9 cellular contexts compared by ENCODE assay signal in genomic region chr11:125070699-125071254, GRCh38. TPM values are rescaled to one million over a fixed set of nuclear protein-coding genes. Genes with fewer than 3 reads are reported as not detected.
DNase-seq lines count a peak whose midpoint lies in the region; ATAC-seq, FAIRE-seq and TF ChIP-seq lines count a peak whose summit lies in the region.
"Had no signal": no experiment of that assay in that cellular context is flagged by ENCODE, and none has a peak within 500 bp of the region (broad histone marks: within the 10 kb centered on the region; RNA-seq: fewer than 3 reads in every experiment).

No MANE protein-coding gene starts in this region.

- peak; percentile 67 for ATAC-seq in GM21619 (IDR thresholded peaks at IDR 0.05; ENCODE audit: unreplicated experiment)
- ATAC-seq in thoracic aorta (ENCODE audit: insufficient number of reproducible peaks, low FRiP score, low read depth): peak; percentile 11

- H3K9me3 ChIP-seq in adrenal gland (replicated peaks in 1 of 3) (no peaks in the 10 kb centered on the region), thoracic aorta (no peaks in the 10 kb centered on the region)

- intact Hi-C loops in adrenal gland (cut with DNase I): no loop called here

- peak; percentile 68 for DNase-seq in GM12865 (ENCODE audit: low read depth)
- peak; percentile 55 for DNase-seq in HTR-8/SVneo (ENCODE audit: insufficient read length, low spot score)
- peak; percentile 92 to 98 (median 96) for DNase-seq in adrenal gland
- DNase-seq in islet precursor cell: peak; percentile 47
- DNase-seq in thoracic aorta (ENCODE audit: low spot score): no peak
- no peak for DNase-seq in NCI-H1092 treated with DMSO at 0.1 percent for 48 hours (lab: John Stamatoyannopoulos, UW)
- DNase-seq in stimulated activated CD4-positive, alpha-beta T cell treated with anti-CD3 and anti-CD28 coated beads, Interleukin-2, amount 100 ng/mL, for 48 hours: no peak

- H3K27ac ChIP-seq in adrenal gland: peak overlapping the region; percentile 78 to 97 (median 95)
- peak overlapping the region in 1 of 2 donors; percentile 19 for H3K27ac ChIP-seq in thoracic aorta
- H3K27ac ChIP-seq: SK-N-MC had no signal

- H3K36me3 ChIP-seq in adrenal gland (replicated peaks in 1 of 2) (no peaks in the 10 kb centered on the region), thoracic aorta (no peaks in the 10 kb centered on the region)

- no peak for FAIRE-seq in HTR-8/SVneo (lab: Jason Lieb, UNC)

- H3K4me3 ChIP-seq in GM12865 (ENCODE audit: low read depth, low read length) (no peak overlapping the region), adrenal gland (no peak overlapping the region), thoracic aorta (no peak overlapping the region)
- H3K4me3 ChIP-seq: SK-N-MC had no signal

- H3K27me3 ChIP-seq in adrenal gland: no peaks in the 10 kb centered on the region
- H3K27me3 ChIP-seq in thoracic aorta (replicated peaks; ENCODE audit: insufficient read depth): no peaks in the 10 kb centered on the region

- peak in 1 of 2 donors; percentile 75 for TF ChIP-seq POLR2A in adrenal gland (IDR thresholded peaks at IDR 0.05)

- peaks cover 41 to 95% of the 10 kb centered on the region in 2 donors for H3K4me1 ChIP-seq in adrenal gland (replicated peaks in 1 of 2)
- H3K4me1 ChIP-seq in thoracic aorta (ENCODE audit: control insufficient read depth in 1 of 2, low read depth in 2 of 2): peaks cover 0 to 3% of the 10 kb centered on the region in 2 donors

- TF ChIP-seq CTCF in GM12865 (IDR thresholded peaks at IDR 0.05; ENCODE audit: insufficient read depth, low read depth, low read length, missing control alignments) (no peak), adrenal gland (IDR thresholded peaks at IDR 0.05) (no peak), thoracic aorta (IDR thresholded peaks at IDR 0.05) (no peak)

- 13 to 29% (median 25%) methylated on average over 6 to 7 of the region's 7 CpGs for WGBS in adrenal gland, 4 donors

RNA-seq across cellular contexts. Expression of gene SLC37A2, which starts 7.7 kb away (rescaled TPM):
- total RNA-seq in adrenal gland (100 to 1,000 TPM in 7 of 8 donors, 10 to 100 TPM in 1; 85.3 to 389 (median 177) TPM), thoracic aorta (10 to 100 TPM in 1 of 2 donors, 1 to 10 TPM in 1; 8.9 to 11.6 TPM)
- polyA plus RNA-seq in adrenal gland: 100 to 1,000 TPM in 1 of 3 donors, 10 to 100 TPM in 2; 73.4 to 274 (median 75.9) TPM

RNA-seq across cellular contexts. Expression of gene TMEM218, which starts 40.6 kb away (rescaled TPM):
- total RNA-seq in adrenal gland (10 to 100 TPM; 19.7 to 42.3 (median 25.8) TPM), thoracic aorta (10 to 100 TPM; 15.2 to 17.7 TPM)
- 10 to 100 TPM; 19.3 to 38.7 (median 20.4) TPM for polyA plus RNA-seq in adrenal gland

Comparison
In these comparisons a context has a peak if more than half of its experiments do, and no peak if none do; other contexts are left out.
1. DNase-seq: peak in GM12865 (single experiment), HTR-8/SVneo (single experiment), adrenal gland (7 of 7) and islet precursor cell (single experiment); none in thoracic aorta (single experiment), NCI-H1092 treated with DMSO at 0.1 percent for 48 hours (single experiment) and stimulated activated CD4-positive, alpha-beta T cell treated with anti-CD3 and anti-CD28 coated beads, Interleukin-2, amount 100 ng/mL, for 48 hours (0 of 2).
2. RNA of gene SLC37A2, which starts 7.7 kb away (total RNA-seq): 85.3 to 389 TPM in adrenal gland; 8.9 to 11.6 TPM in thoracic aorta; every median in the first group is over 4 times any median in the second.